ENCODE assay signal across 1 cellular context in genomic region chr16:85141491-85142128, GRCh38.
A peak's percentile ranks its signal among the peaks of the same experiment; 100 is the strongest.
TF ChIP-seq lines count a peak whose summit lies in the region.

No MANE protein-coding gene starts in this region.

TF ChIP-seq in HepG2, 621 proteins besides CTCF, POLR2A, EP300 and RAD21 (continues in another document):
- TF ChIP-seq RNF2 (conservative IDR thresholded peaks at IDR 0.05; ENCODE audit: low read depth) (no peak), ZNF564 (CRISPR knock-in tag; IDR thresholded peaks at IDR 0.05) (no peak), ZNF138 (CRISPR knock-in tag; IDR thresholded peaks at IDR 0.05; ENCODE audit: low read depth) (no peak), ZNF329 (CRISPR knock-in tag; IDR thresholded peaks at IDR 0.05; ENCODE audit: low read depth) (no peak), RELA (CRISPR knock-in tag; IDR thresholded peaks at IDR 0.05) (no peak), KLF9 (CRISPR knock-in tag; IDR thresholded peaks at IDR 0.05; ENCODE audit: low read depth) (no peak), ZNF777 (CRISPR knock-in tag; IDR thresholded peaks at IDR 0.05) (no peak), YEATS4 (CRISPR knock-in tag; IDR thresholded peaks at IDR 0.05; ENCODE audit: borderline replicate concordance) (no peak), RBM39 (IDR thresholded peaks at IDR 0.05; ENCODE audit: low read depth, low read length, poor library complexity, severe bottlenecking) (no peak), ZNF563 (CRISPR knock-in tag; IDR thresholded peaks at IDR 0.05) (no peak), GTF2F1 (IDR thresholded peaks at IDR 0.05; ENCODE audit: low read length) (no peak), KLF12 (CRISPR knock-in tag; IDR thresholded peaks at IDR 0.05; ENCODE audit: borderline replicate concordance) (no peak), ZNF749 (CRISPR knock-in tag; IDR thresholded peaks at IDR 0.05; ENCODE audit: borderline replicate concordance) (no peak), ZFP91 (CRISPR knock-in tag; IDR thresholded peaks at IDR 0.05; ENCODE audit: borderline replicate concordance) (peak; percentile 59; the same call in 1 of the 2 replicates), ZNF230 (CRISPR knock-in tag; IDR thresholded peaks at IDR 0.05) (no peak), ZNF782 (CRISPR knock-in tag; IDR thresholded peaks at IDR 0.05; ENCODE audit: borderline replicate concordance) (peak; percentile 65; the same call in 1 of the 2 replicates), ZNF670 (CRISPR knock-in tag; IDR thresholded peaks at IDR 0.05; ENCODE audit: borderline replicate concordance) (no peak), HMGXB3 (CRISPR knock-in tag; IDR thresholded peaks at IDR 0.05; ENCODE audit: borderline replicate concordance) (no peak), MEF2D (CRISPR knock-in tag; IDR thresholded peaks at IDR 0.05) (peak; percentile 16; the same call in 1 of the 2 replicates), ETV6 (CRISPR knock-in tag; conservative IDR thresholded peaks at IDR 0.05) (no peak), ZMYM4 (CRISPR knock-in tag; IDR thresholded peaks at IDR 0.05) (0 out of 2 replicates have a peak, but pooled peaks have one; percentile 7), ZNF589 (CRISPR knock-in tag; conservative IDR thresholded peaks at IDR 0.05) (no peak), DR1 (CRISPR knock-in tag; IDR thresholded peaks at IDR 0.05) (no peak), ZNF362 (CRISPR knock-in tag; IDR thresholded peaks at IDR 0.05; ENCODE audit: borderline replicate concordance) (no peak), ZNF607 (CRISPR knock-in tag; IDR thresholded peaks at IDR 0.05; ENCODE audit: borderline replicate concordance) (no peak), LRRFIP1 (CRISPR knock-in tag; conservative IDR thresholded peaks at IDR 0.05) (no peak), ZNF335 (CRISPR knock-in tag; IDR thresholded peaks at IDR 0.05) (no peak), HOMEZ (CRISPR knock-in tag; IDR thresholded peaks at IDR 0.05; ENCODE audit: low read depth) (0 out of 2 replicates have a peak, but pooled peaks have one; percentile 17), ZFP41 (CRISPR knock-in tag; IDR thresholded peaks at IDR 0.05; ENCODE audit: borderline replicate concordance) (no peak), HIVEP1 (CRISPR knock-in tag; IDR thresholded peaks at IDR 0.05) (0 out of 2 replicates have a peak, but pooled peaks have one; percentile 27), ZBTB3 (CRISPR knock-in tag; IDR thresholded peaks at IDR 0.05; ENCODE audit: borderline replicate concordance, low read depth) (no peak), KAT8 (CRISPR knock-in tag; IDR thresholded peaks at IDR 0.05) (0 out of 2 replicates have a peak, but pooled peaks have one; percentile 6), THAP7 (CRISPR knock-in tag; IDR thresholded peaks at IDR 0.05) (no peak; the same call in 1 of the 2 replicates), ZMYM2 (CRISPR knock-in tag; IDR thresholded peaks at IDR 0.05) (no peak), CCDC6 (CRISPR knock-in tag; IDR thresholded peaks at IDR 0.05) (no peak), ZNF44 (CRISPR knock-in tag; IDR thresholded peaks at IDR 0.05) (0 out of 2 replicates have a peak, but pooled peaks have one; percentile 27), GATAD1 (CRISPR knock-in tag; IDR thresholded peaks at IDR 0.05) (no peak), MTERF4 (CRISPR knock-in tag; IDR thresholded peaks at IDR 0.05) (no peak), ZNF687 (CRISPR knock-in tag; IDR thresholded peaks at IDR 0.05) (peak; percentile 54; the same call in 1 of the 2 replicates), PAXIP1 (CRISPR knock-in tag; conservative IDR thresholded peaks at IDR 0.05) (peak; percentile 49; the same call in 1 of the 2 replicates), GPN1 (CRISPR knock-in tag; IDR thresholded peaks at IDR 0.05; ENCODE audit: borderline replicate concordance) (no peak), PHF8 (CRISPR knock-in tag; IDR thresholded peaks at IDR 0.05) (no peak)
